In the genomic region with DNA sequence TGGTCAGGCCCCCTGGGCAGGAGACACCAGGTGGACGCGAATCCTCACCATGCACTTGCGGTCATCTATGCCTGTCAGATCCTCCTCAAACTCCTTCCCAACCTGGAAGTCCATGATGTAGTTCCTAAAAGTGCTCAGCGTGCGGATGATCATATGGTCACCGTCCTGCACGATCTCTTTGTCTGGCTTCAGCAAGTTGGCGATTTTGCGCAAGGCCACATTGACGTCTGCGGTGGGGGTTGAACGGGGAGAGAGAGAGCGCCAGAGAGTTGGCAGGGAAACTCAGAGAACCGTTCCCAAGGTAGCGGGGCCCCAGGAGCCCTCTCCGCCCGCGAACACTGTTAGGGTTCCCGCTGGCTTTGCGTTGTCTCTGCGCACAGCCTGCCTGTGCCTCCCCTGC, we compare ENCODE assay signal across 8 cellular contexts. TPM values are rescaled to one million over a fixed set of nuclear protein-coding genes. Genes with fewer than 3 reads are reported as not detected.
DNase-seq lines count a peak whose midpoint lies in the region; ATAC-seq, FAIRE-seq and TF ChIP-seq lines count a peak whose summit lies in the region.

No MANE protein-coding gene starts in this region.

- H3K9ac ChIP-seq in BLaER1 treated with 17β-estradiol and CSF1 and Interleukin-3, amounts not matched to agents 10 nM and 100 nM: peak overlapping the region in 1 of 11 experiments; percentile 67; a peak in 1 of 22 replicates
- H3K9ac ChIP-seq in astrocyte (ENCODE audit: low read length): peak overlapping the region; percentile 96
- no peak overlapping the region for H3K9ac ChIP-seq in trophoblast cell (ENCODE audit: low read length)

- H3K4me2 ChIP-seq in BLaER1 treated with 17β-estradiol and CSF1 and Interleukin-3, amounts not matched to agents 10 nM and 100 nM: peak overlapping the region; percentile 82 to 99 (median 95)
- peak overlapping the region; percentile 95 for H3K4me2 ChIP-seq in astrocyte (ENCODE audit: low read length)
- H3K4me2 ChIP-seq in trophoblast cell (ENCODE audit: low read length): peak overlapping the region; percentile 80

- peaks cover 12% of the 10 kb centered on the region for H3K36me3 Mint-ChIP-seq in astrocyte (ENCODE audit: low read depth, unreplicated experiment)

- H3K79me2 ChIP-seq in astrocyte (ENCODE audit: insufficient read depth, low read length) (peaks cover 63% of the 10 kb centered on the region), trophoblast cell (ENCODE audit: control insufficient read depth, insufficient read depth, low read length, poor library complexity) (no peaks in the 10 kb centered on the region)

- H2AFZ ChIP-seq in astrocyte (ENCODE audit: low read depth, low read length) (peak overlapping the region; percentile 84), trophoblast cell (ENCODE audit: insufficient read depth, low read length, poor library complexity) (no peak overlapping the region)

- peak overlapping the region in 8 of 10 experiments; percentile 59 to 73 (median 62); a peak in 11 of 20 replicates for H3K4me3 ChIP-seq in BLaER1 treated with 17β-estradiol and CSF1 and Interleukin-3, amounts not matched to agents 10 nM and 100 nM
- peak overlapping the region; percentile 77 for H3K4me3 ChIP-seq in astrocyte (ENCODE audit: insufficient read depth, low read depth, low read length)
- peak overlapping the region; percentile 78 for H3K4me3 ChIP-seq in left ventricle myocardium inferior
- no peak overlapping the region for H3K4me3 ChIP-seq in trophoblast cell (ENCODE audit: low read depth, low read length)

- H2BK5ac ChIP-seq in trophoblast cell (ENCODE audit: low read depth, low read length, poor library complexity): no peak overlapping the region

- intact Hi-C loops in left ventricle myocardium inferior (cut with micrococcal nuclease): no loop called here

- no peak for TF ChIP-seq CTCF in astrocyte (IDR thresholded peaks at IDR 0.05; ENCODE audit: insufficient read depth, low read depth, low read length)
- no peak for TF ChIP-seq CTCF in left ventricle myocardium inferior (IDR thresholded peaks at IDR 0.05; ENCODE audit: borderline replicate concordance)

- no peak overlapping the region for H3K4ac ChIP-seq in trophoblast cell (ENCODE audit: low read depth, low read length)

- H3K23ac ChIP-seq in trophoblast cell (ENCODE audit: low read length): no peak overlapping the region

- no peaks in the 10 kb centered on the region for H3K79me1 ChIP-seq in trophoblast cell (ENCODE audit: low read length)

- H4K8ac ChIP-seq in trophoblast cell (ENCODE audit: low read depth, low read length): no peak overlapping the region

- H2BK12ac ChIP-seq in trophoblast cell (ENCODE audit: low read length): no peak overlapping the region

- H3K9me3 Mint-ChIP-seq in astrocyte (ENCODE audit: unreplicated experiment): peaks cover 19% of the 10 kb centered on the region

- no peak overlapping the region for H2BK120ac ChIP-seq in trophoblast cell (ENCODE audit: insufficient read depth, low read length, poor library complexity)

- no peak for FAIRE-seq in astrocyte (lab: Jason Lieb, UNC)

- H4K91ac ChIP-seq in trophoblast cell (ENCODE audit: low read depth, low read length): no peak overlapping the region

- H2AK5ac ChIP-seq in trophoblast cell (ENCODE audit: low read length): no peak overlapping the region

- peaks cover 24 to 40% (median 30%) of the 10 kb centered on the region in 11 experiments for H3K27me3 ChIP-seq in BLaER1 treated with 17β-estradiol and CSF1 and Interleukin-3, amounts not matched to agents 10 nM and 100 nM
- no peaks in the 10 kb centered on the region for H3K27me3 ChIP-seq in astrocyte (ENCODE audit: insufficient read depth, low read length)
- H3K27me3 ChIP-seq in left ventricle myocardium inferior (ENCODE audit: low read depth): no peaks in the 10 kb centered on the region
- H3K27me3 ChIP-seq in trophoblast cell (ENCODE audit: insufficient read depth, low read length): no peaks in the 10 kb centered on the region

- H3K4me1 ChIP-seq in BLaER1 treated with 17β-estradiol and CSF1 and Interleukin-3, amounts not matched to agents 10 nM and 100 nM: peaks cover 13 to 46% (median 35%) of the 10 kb centered on the region in 10 experiments
- peaks cover 63% of the 10 kb centered on the region for H3K4me1 ChIP-seq in astrocyte (ENCODE audit: insufficient read depth, low read length)
- H3K4me1 ChIP-seq in left ventricle myocardium inferior: peaks cover 73% of the 10 kb centered on the region
- H3K4me1 ChIP-seq in trophoblast cell (ENCODE audit: control insufficient read depth in 1 of 2, insufficient read depth in 2 of 2, low read length in 2 of 2): peaks cover 6 to 10% of the 10 kb centered on the region in 2 experiments

- no peaks in the 10 kb centered on the region for H3K9me3 ChIP-seq in BLaER1 treated with 17β-estradiol and CSF1 and Interleukin-3, amounts not matched to agents 10 nM and 100 nM (replicated peaks in 1 of 11)
- H3K9me3 ChIP-seq in astrocyte (ENCODE audit: insufficient read depth, low read depth, low read length): no peaks in the 10 kb centered on the region
- H3K9me3 ChIP-seq in left ventricle myocardium inferior (replicated peaks): no peaks in the 10 kb centered on the region
- peaks cover 9% of the 10 kb centered on the region for H3K9me3 ChIP-seq in trophoblast cell (ENCODE audit: insufficient read depth, low read depth, low read length)

- H3K18ac ChIP-seq in trophoblast cell (ENCODE audit: low read length): no peak overlapping the region

- peak overlapping the region; percentile 44 for H3K27ac Mint-ChIP-seq in astrocyte (ENCODE audit: unreplicated experiment)

- no peak for ATAC-seq in GM21423 (IDR thresholded peaks at IDR 0.05; ENCODE audit: unreplicated experiment)
- no peak for ATAC-seq in GM21825 (IDR thresholded peaks at IDR 0.05; ENCODE audit: unreplicated experiment)
- no peak for ATAC-seq in GM18867 (IDR thresholded peaks at IDR 0.05; ENCODE audit: unreplicated experiment)

- no peak overlapping the region for H3K14ac ChIP-seq in trophoblast cell (ENCODE audit: low read length)

- H3K4me1 Mint-ChIP-seq in astrocyte (ENCODE audit: low read depth, unreplicated experiment): peaks cover 30% of the 10 kb centered on the region

- no CpG with 5 or more reads among the region's 21 CpGs for WGBS in trophoblast cell (ENCODE audit: extremely low coverage, insufficient coverage, insufficient read length)

- H3K4me3 Mint-ChIP-seq in astrocyte (ENCODE audit: unreplicated experiment): peak overlapping the region; percentile 73

- H4K20me1 ChIP-seq in BLaER1 treated with 17β-estradiol and CSF1 and Interleukin-3, amounts not matched to agents 10 nM and 100 nM: no peaks in the 10 kb centered on the region
- H4K20me1 ChIP-seq in astrocyte (ENCODE audit: insufficient read depth, low read length): peaks cover 8% of the 10 kb centered on the region

- no peak overlapping the region for H3K27ac ChIP-seq in BLaER1 treated with 17β-estradiol and CSF1 and Interleukin-3, amounts not matched to agents 10 nM and 100 nM
- H3K27ac ChIP-seq in astrocyte (ENCODE audit: low read depth, low read length): peak overlapping the region; percentile 95
- peak overlapping the region; percentile 80 for H3K27ac ChIP-seq in left ventricle myocardium inferior (replicated peaks)
- no peak overlapping the region for H3K27ac ChIP-seq in trophoblast cell (ENCODE audit: low read depth, low read length)

- H3K27me3 Mint-ChIP-seq in astrocyte (ENCODE audit: low read depth, unreplicated experiment): peaks cover 8% of the 10 kb centered on the region

- peak; percentile 80 for DNase-seq in astrocyte (ENCODE audit: low read depth)
- no peak for DNase-seq in left ventricle myocardium inferior
- DNase-seq in trophoblast cell: peak in 1 of 2 donors; percentile 22
- no peak for DNase-seq in NCI-H82 (lab: John Stamatoyannopoulos, UW)

- no peak overlapping the region for H4K12ac ChIP-seq in trophoblast cell (ENCODE audit: low read depth, low read length)

- H3K36me3 ChIP-seq in BLaER1 treated with 17β-estradiol and CSF1 and Interleukin-3, amounts not matched to agents 10 nM and 100 nM: no peaks in the 10 kb centered on the region
- peaks cover 16% of the 10 kb centered on the region for H3K36me3 ChIP-seq in astrocyte (ENCODE audit: insufficient read depth, low read length)
- H3K36me3 ChIP-seq in left ventricle myocardium inferior: no peaks in the 10 kb centered on the region
- no peaks in the 10 kb centered on the region for H3K36me3 ChIP-seq in trophoblast cell (ENCODE audit: control insufficient read depth in 1 of 2, insufficient read depth in 2 of 2, low read length in 2 of 2)

RNA-seq across cellular contexts. Expression of a gene that starts 0.8 kb away (rescaled TPM):
- total RNA-seq in astrocyte: 19.2 and 27.8 TPM in 2 replicates
- 25.5 TPM for total RNA-seq in left ventricle myocardium inferior
- polyA plus RNA-seq in trophoblast cell (2013): 10.4 and 10.9 TPM in 2 replicates

Comparison
In these comparisons a context has a peak if more than half of its experiments do, and no peak if none do; other contexts are left out.
1. H3K27ac ChIP-seq: peak in astrocyte (single experiment) and left ventricle myocardium inferior (single experiment); none in BLaER1 treated with 17β-estradiol and CSF1 and Interleukin-3, amounts not matched to agents 10 nM and 100 nM (0 of 11) and trophoblast cell (single experiment).
2. Peak in every context shown above with its lines, with median percentiles within 50 percentile points of each other: H3K4me2 ChIP-seq.